Comparison of ENCODE assay signal across 2 cellular contexts in genomic region chr19:4230237-4230636, GRCh38.
DNase-seq lines count a peak whose midpoint lies in the region; ATAC-seq and TF ChIP-seq lines count a peak whose summit lies in the region.
"Not testable (repeated sequence)": the region's sequence is repeated elsewhere in the genome, so short reads cannot be mapped to it uniquely, and the experiment has no call there.

No MANE protein-coding gene starts in this region.

- TF ChIP-seq CTCF in GM12875 (IDR thresholded peaks at IDR 0.05; ENCODE audit: borderline replicate concordance, insufficient read depth, low read depth, low read length): not testable (repeated sequence)

- H3K4me3 ChIP-seq in GM12875 (ENCODE audit: low read depth, low read length): peak overlapping the region; percentile 82

- DNase-seq in memory B cell (ENCODE audit: low spot score in 2 of 2): not testable (repeated sequence)

- ATAC-seq in memory B cell (ENCODE audit: low read depth): not testable (repeated sequence)

- H3K9me3 Mint-ChIP-seq in memory B cell: not testable (repeated sequence)

- H3K4me1 Mint-ChIP-seq in memory B cell: not testable (repeated sequence)

- not testable (repeated sequence) for H3K27me3 Mint-ChIP-seq in memory B cell

- not testable (repeated sequence) for H3K36me3 Mint-ChIP-seq in memory B cell

- not testable (repeated sequence) for H3K27ac Mint-ChIP-seq in memory B cell

- peak overlapping the region; percentile 37 for H3K4me3 Mint-ChIP-seq in memory B cell
